Comparison of ENCODE assay signal across 1 cellular context in the genomic region with DNA sequence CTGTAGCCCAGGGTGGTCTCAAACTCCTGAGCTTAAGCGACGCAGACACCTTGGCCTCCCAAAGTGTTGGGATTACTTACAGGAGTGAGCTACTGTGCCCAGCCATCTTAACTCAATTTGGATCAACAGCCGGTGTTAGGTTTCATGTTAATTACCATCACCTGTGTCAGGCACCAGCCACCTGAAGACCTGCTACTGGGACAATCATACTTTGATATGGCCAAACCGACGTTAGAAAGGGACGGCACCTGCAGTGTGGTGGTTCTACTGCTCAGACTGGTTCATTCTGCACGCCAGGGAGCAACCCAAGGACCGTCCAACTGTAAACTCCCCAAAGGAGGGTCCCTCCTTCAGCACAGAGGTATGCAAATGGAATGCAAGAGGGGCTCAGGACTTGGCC.
TF ChIP-seq lines count a peak whose summit lies in the region.

No MANE protein-coding gene starts in this region.

TF ChIP-seq in SK-N-SH, 30 proteins besides CTCF, POLR2A, EP300 and RAD21 (continued from another document):
- TF ChIP-seq SIN3A (IDR thresholded peaks at IDR 0.05; ENCODE audit: borderline replicate concordance, low read depth, low read length), result no peak
